ENCODE assay signal across 8 cellular contexts in genomic region chr6:38702471-38703397, GRCh38. TPM values are rescaled to one million over a fixed set of nuclear protein-coding genes. Genes with fewer than 3 reads are reported as not detected.
DNase-seq lines count a peak whose midpoint lies in the region; ATAC-seq and TF ChIP-seq lines count a peak whose summit lies in the region.

GLO1 (minus strand) TSS chr6:38703145; CDS start chr6:38703054, 91 bp downstream.

- TF ChIP-seq POLR2A in GM19099 (IDR thresholded peaks at IDR 0.05; ENCODE audit: extremely low read depth, insufficient read length, low read depth): peak; percentile 90

- peak; percentile 99 for DNase-seq in AG20443 (ENCODE audit: low spot score)
- DNase-seq in NCI-H510A (lab: John Stamatoyannopoulos, UW): peak; percentile 98
- DNase-seq in activated CD4-positive, alpha-beta T cell treated with anti-CD3 and anti-CD28 coated beads for 1 hour: peak; percentile 92
- peak; percentile 98 for DNase-seq in cerebellum (ENCODE audit: low spot score)
- DNase-seq in islet precursor cell: peak; percentile 99
- DNase-seq in stimulated activated CD4-positive, alpha-beta T cell treated with anti-CD3 and anti-CD28 coated beads, Interleukin-12 subunit alpha, Interleukin-12 subunit beta, amount 100 ng/mL, for 48 hours (ENCODE audit: low read depth in 2 of 3, low spot score in 1 of 3): peak; percentile 93 to 96 (median 95)

- peak; percentile 100 for ATAC-seq in HG03432 (IDR thresholded peaks at IDR 0.05; ENCODE audit: unreplicated experiment)

RNA-seq across cellular contexts. Expression of gene GLO1, which starts in this region (rescaled TPM):
- 69.3 TPM for total RNA-seq in cerebellum

Comparison
In these comparisons a context has a peak if more than half of its experiments do, and no peak if none do; other contexts are left out.
1. Peak in every context shown above with its lines: DNase-seq and ATAC-seq.